In the genomic region with DNA sequence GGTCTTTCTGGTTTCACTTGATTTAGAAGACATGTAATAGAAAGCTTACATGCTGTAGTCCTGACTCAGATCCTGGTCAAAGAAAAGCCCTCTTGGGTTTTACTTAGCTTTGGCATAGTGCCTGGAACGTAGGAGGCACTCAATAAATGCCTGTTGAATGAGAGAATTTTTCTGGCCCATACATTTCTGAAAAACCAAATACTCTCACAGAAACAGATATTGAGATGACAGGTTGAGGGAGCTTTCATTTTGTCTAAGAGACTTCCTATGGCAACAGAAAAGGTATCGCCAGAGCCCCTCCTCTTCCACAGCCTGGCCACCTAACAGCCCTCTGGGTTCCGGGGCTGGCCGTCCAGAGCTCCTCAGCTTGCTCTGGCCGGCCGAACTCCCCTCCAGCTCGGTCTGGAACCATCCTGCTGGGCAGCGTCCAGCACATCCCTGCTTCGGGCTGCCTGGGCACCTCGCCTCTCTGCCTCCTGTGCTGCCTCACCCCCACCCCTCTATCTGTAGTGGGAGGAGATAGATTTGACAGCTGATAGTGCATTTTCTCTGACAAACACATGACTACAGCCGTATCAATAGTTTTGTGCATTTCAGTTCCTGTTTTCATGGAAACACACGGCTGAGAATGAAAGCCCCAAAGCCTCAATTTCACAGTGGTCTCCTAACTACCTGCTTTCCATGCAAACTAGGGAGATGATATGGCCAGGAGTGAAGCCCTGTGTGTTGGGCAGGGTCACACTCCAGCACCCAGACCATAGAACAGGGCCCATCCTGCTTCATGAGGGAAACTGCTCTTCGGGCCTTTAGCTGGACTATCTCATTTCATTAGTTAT, we compare ENCODE assay signal across 9 cellular contexts. TPM values are rescaled to one million over a fixed set of nuclear protein-coding genes. Genes with fewer than 3 reads are reported as not detected.
A peak's percentile ranks its signal among the peaks of the same experiment; 100 is the strongest.
DNase-seq lines count a peak whose midpoint lies in the region; ATAC-seq and TF ChIP-seq lines count a peak whose summit lies in the region.
"Had no signal": no experiment of that assay in that cellular context is flagged by ENCODE, and none has a peak within 500 bp of the region (broad histone marks: within the 10 kb centered on the region; RNA-seq: fewer than 3 reads in every experiment).

No MANE protein-coding gene starts in this region.

- H3K4me3 Mint-ChIP-seq in immature natural killer cell = no peak overlapping the region

- TF ChIP-seq CTCF in GM06990 (IDR thresholded peaks at IDR 0.05; ENCODE audit: insufficient read depth, low read length, poor library complexity, severe bottlenecking) = no peak

- ATAC-seq in GM19467 (IDR thresholded peaks at IDR 0.05; ENCODE audit: unreplicated experiment) = peak; percentile 65
- peak; percentile 75 for ATAC-seq in HG03439 (IDR thresholded peaks at IDR 0.05; ENCODE audit: unreplicated experiment)

- peaks cover 6 to 14% of the 10 kb centered on the region in 2 donors for H3K4me1 Mint-ChIP-seq in immature natural killer cell

- no peak overlapping the region for H3K27ac Mint-ChIP-seq in immature natural killer cell

- H3K36me3 Mint-ChIP-seq in immature natural killer cell = no peaks in the 10 kb centered on the region

- H3K9me3 ChIP-seq in muscle layer of duodenum (ENCODE audit: control insufficient read depth in 1 of 2, low read length in 2 of 2) = no peaks in the 10 kb centered on the region
- H3K9me3 ChIP-seq: neutrophil had no signal

- no peaks in the 10 kb centered on the region for H3K4me1 ChIP-seq in muscle layer of duodenum (ENCODE audit: control insufficient read depth in 1 of 2, insufficient read depth in 2 of 2, low read length in 2 of 2)

- peaks cover 0 to 2% (median 0%) of the 10 kb centered on the region in 3 donors for H3K27me3 Mint-ChIP-seq in immature natural killer cell (ENCODE audit: low read depth in 3 of 3)

- DNase-seq in GM06990 (ENCODE audit: extremely low read depth, insufficient read length) = peak; percentile 78
- peak; percentile 95 for DNase-seq in astrocyte of the hippocampus (ENCODE audit: low read depth, low spot score)
- no peak for DNase-seq in DMS79 (lab: John Stamatoyannopoulos, UW)
- no peak for DNase-seq in NCI-H510A treated with DMSO at 0.1 percent for 48 hours (lab: John Stamatoyannopoulos, UW)
- no peak for DNase-seq in immature natural killer cell

- H3K9me3 Mint-ChIP-seq in immature natural killer cell = no peaks in the 10 kb centered on the region

- H3K27ac ChIP-seq in muscle layer of duodenum (ENCODE audit: low read length) = peak overlapping the region; percentile 53
- H3K27ac ChIP-seq: neutrophil had no signal

- H3K36me3 ChIP-seq in GM06990 (ENCODE audit: control insufficient read depth, insufficient read depth, low read length) (no peaks in the 10 kb centered on the region), muscle layer of duodenum (ENCODE audit: control insufficient read depth in 1 of 2, insufficient read depth in 2 of 2, low read length in 2 of 2) (no peaks in the 10 kb centered on the region)
- H3K36me3 ChIP-seq: neutrophil had no signal

- H3K27me3 ChIP-seq in GM06990 (replicated peaks; ENCODE audit: control insufficient read depth, insufficient read depth, low read length) (no peaks in the 10 kb centered on the region), muscle layer of duodenum (ENCODE audit: low read depth, low read length) (no peaks in the 10 kb centered on the region)
- H3K27me3 ChIP-seq: neutrophil had no signal

- H3K4me3 ChIP-seq in GM06990 (replicated peaks; ENCODE audit: low read depth, low read length) = peak overlapping the region; percentile 61
- H3K4me3 ChIP-seq in muscle layer of duodenum (ENCODE audit: low read depth in 1 of 2, low read length in 2 of 2) = peak overlapping the region in 1 of 2 donors; percentile 3

RNA-seq across cellular contexts. Expression of gene IL4, which starts 1.1 kb away (rescaled TPM):
- not detected for polyA plus RNA-seq in immature natural killer cell

RNA-seq across cellular contexts. Expression of gene IL13, which starts 16.9 kb away (rescaled TPM):
- under 1 TPM in 1 of 3 donors, not detected in 2; 0.28 TPM for polyA plus RNA-seq in immature natural killer cell

Comparison
In these comparisons a context has a peak if more than half of its experiments do, and no peak if none do; other contexts are left out.
1. DNase-seq: peak in GM06990 (single experiment) and astrocyte of the hippocampus (single experiment); none in DMS79 (single experiment), NCI-H510A treated with DMSO at 0.1 percent for 48 hours (single experiment) and immature natural killer cell (0 of 3).